In the genomic region with DNA sequence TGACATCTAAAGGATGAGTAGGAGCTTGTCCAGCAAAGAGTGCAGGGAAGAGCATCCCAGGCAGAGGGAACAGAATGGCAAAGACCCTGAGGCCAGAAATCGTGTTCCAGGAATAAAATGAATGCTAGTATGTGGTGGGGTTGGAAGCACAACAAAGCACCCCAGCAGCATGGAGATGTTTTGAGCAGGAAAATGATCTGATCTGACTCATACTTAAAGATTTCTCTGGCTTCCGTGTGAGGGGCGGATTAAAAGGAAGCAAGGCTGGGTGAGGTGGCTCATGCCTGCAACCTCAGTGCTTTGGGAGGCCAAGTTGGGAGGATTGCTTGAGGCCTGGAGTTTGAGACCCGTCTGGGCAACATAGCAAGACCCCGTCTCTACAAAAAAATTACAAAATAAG, we compare ENCODE assay signal across 1 cellular context.
TF ChIP-seq lines count a peak whose summit lies in the region.

No MANE protein-coding gene starts in this region.

TF ChIP-seq in HCT116, 20 proteins besides CTCF, POLR2A, EP300 and RAD21 (continued from another document):
- TF ChIP-seq, protein P1, sequence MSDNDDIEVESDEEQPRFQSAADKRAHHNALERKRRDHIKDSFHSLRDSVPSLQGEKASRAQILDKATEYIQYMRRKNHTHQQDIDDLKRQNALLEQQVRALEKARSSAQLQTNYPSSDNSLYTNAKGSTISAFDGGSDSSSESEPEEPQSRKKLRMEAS (IDR thresholded peaks at IDR 0.05): peak; percentile 54; the same call in 1 of the 2 replicates
- TF ChIP-seq FOSL1 (IDR thresholded peaks at IDR 0.05; ENCODE audit: low read depth): peak; percentile 34; the same call in 1 of the 2 replicates
TF ChIP-seq in HCT116: peak in this region for 3.
